ENCODE assay signal across 24 cellular contexts in genomic region chr4:38896940-38897339, GRCh38. TPM values are rescaled to one million over a fixed set of nuclear protein-coding genes. Genes with fewer than 3 reads are reported as not detected.
DNase-seq lines count a peak whose midpoint lies in the region; ATAC-seq and TF ChIP-seq lines count a peak whose summit lies in the region.
"Had no signal": no experiment of that assay in that cellular context is flagged by ENCODE, and none has a peak within 500 bp of the region (broad histone marks: within the 10 kb centered on the region; RNA-seq: fewer than 3 reads in every experiment).

No MANE protein-coding gene starts in this region.

- no peak overlapping the region for H3K4me3 Mint-ChIP-seq in stimulated activated effector memory CD8-positive, alpha-beta T cell treated with anti-CD3 and anti-CD28 coated beads, Interleukin-12 subunit alpha, Interleukin-12 subunit beta, amount 100 ng/mL, for 72 hours
- H3K4me3 Mint-ChIP-seq: CD14-positive monocyte; CD8-positive, alpha-beta memory T cell; IgD-negative memory B cell had no signal

- H3K27me3 ChIP-seq in adipocyte (replicated peaks; ENCODE audit: control insufficient read depth, insufficient read depth, low read length): no peaks in the 10 kb centered on the region
- H3K27me3 ChIP-seq in esophagus muscularis mucosa: no peaks in the 10 kb centered on the region
- H3K27me3 ChIP-seq: BE2C had no signal

- H3K9ac ChIP-seq in adipocyte (ENCODE audit: low read length): no peak overlapping the region
- H3K9ac ChIP-seq: KMS-11 had no signal

- H3K4me1 ChIP-seq in adipocyte (ENCODE audit: control insufficient read depth, insufficient read depth, low read length) (peaks cover 8% of the 10 kb centered on the region), esophagus muscularis mucosa (peaks cover 0 to 29% (median 12%) of the 10 kb centered on the region in 4 donors)
- H3K4me1 ChIP-seq: BE2C had no signal

- TF ChIP-seq CTCF in esophagus muscularis mucosa (IDR thresholded peaks at IDR 0.05): no peak

- ATAC-seq in activated CD4-positive, CD25-positive, alpha-beta regulatory T cell treated with anti-CD3 and anti-CD28 coated beads, Interleukin-2, amount 50 U/mL, for 24 hours: peak; percentile 9 to 30
- peak; percentile 25 for ATAC-seq in stimulated activated naive CD8-positive, alpha-beta T cell treated with anti-CD3 and anti-CD28 coated beads, Interleukin-15, Interleukin-2, amounts not matched to agents 100 U/mL and 50 U/mL, for 24 hours
- no peak for ATAC-seq in stimulated activated effector memory CD8-positive, alpha-beta T cell treated with anti-CD3 and anti-CD28 coated beads, Interleukin-12 subunit alpha, Interleukin-12 subunit beta, amount 100 ng/mL, for 72 hours

- TF ChIP-seq POLR2A in esophagus muscularis mucosa (IDR thresholded peaks at IDR 0.05; ENCODE audit: low read depth): no peak

- no peak overlapping the region for H3K27ac ChIP-seq in esophagus muscularis mucosa (replicated peaks in 1 of 4)
- H3K27ac ChIP-seq in caudate nucleus (ENCODE audit: low read depth, low read length): no peak overlapping the region
- H3K27ac ChIP-seq: KMS-11 had no signal

- no peak for TF ChIP-seq EP300 in esophagus muscularis mucosa (IDR thresholded peaks at IDR 0.05)

- H3K4me3 ChIP-seq in adipocyte (ENCODE audit: low read length) (no peak overlapping the region), esophagus muscularis mucosa (no peak overlapping the region)

- H3K36me3 ChIP-seq in adipocyte (ENCODE audit: control insufficient read depth, insufficient read depth, low read length, severe bottlenecking) (peaks cover 78% of the 10 kb centered on the region), esophagus muscularis mucosa (peaks cover 5 to 53% (median 39%) of the 10 kb centered on the region in 4 donors)
- H3K36me3 ChIP-seq: BE2C had no signal

- intact Hi-C loops in esophagus muscularis mucosa (cut with DNase I): no loop called here

- H3K9me3 ChIP-seq in adipocyte (ENCODE audit: control insufficient read depth, low read length) (no peaks in the 10 kb centered on the region), esophagus muscularis mucosa (no peaks in the 10 kb centered on the region)
- H3K9me3 ChIP-seq: BE2C had no signal

- H3K9me3 Mint-ChIP-seq in stimulated activated effector memory CD8-positive, alpha-beta T cell treated with anti-CD3 and anti-CD28 coated beads, Interleukin-12 subunit alpha, Interleukin-12 subunit beta, amount 100 ng/mL, for 72 hours: no peaks in the 10 kb centered on the region
- H3K9me3 Mint-ChIP-seq: CD8-positive, alpha-beta memory T cell; IgD-negative memory B cell had no signal

- no peak overlapping the region for H3K27ac Mint-ChIP-seq in stimulated activated effector memory CD8-positive, alpha-beta T cell treated with anti-CD3 and anti-CD28 coated beads, Interleukin-12 subunit alpha, Interleukin-12 subunit beta, amount 100 ng/mL, for 72 hours
- H3K27ac Mint-ChIP-seq: CD8-positive, alpha-beta memory T cell; IgD-negative memory B cell had no signal

- WGBS in esophagus muscularis mucosa: 69% methylated on average over 1 of the region's 1 CpG

- H3K36me3 Mint-ChIP-seq in stimulated activated effector memory CD8-positive, alpha-beta T cell treated with anti-CD3 and anti-CD28 coated beads, Interleukin-12 subunit alpha, Interleukin-12 subunit beta, amount 100 ng/mL, for 72 hours: no peaks in the 10 kb centered on the region
- H3K36me3 Mint-ChIP-seq: CD8-positive, alpha-beta memory T cell had no signal

- DNase-seq in activated CD4-positive, CD25-positive, alpha-beta regulatory T cell treated with anti-CD3 and anti-CD28 coated beads, Interleukin-2, amount 50 U/mL, for 72 hours: no peak
- DNase-seq in adipocyte (ENCODE audit: low read depth): peak; percentile 6
- peak; percentile 36 for DNase-seq in iris pigment epithelial cell (ENCODE audit: low read depth)
- DNase-seq in stimulated activated naive CD8-positive, alpha-beta T cell treated with anti-CD3 and anti-CD28 coated beads, Interleukin-15, Interleukin-2, amounts not matched to agents 100 U/mL and 50 U/mL, for 24 hours: no peak
- DNase-seq in esophagus muscularis mucosa (ENCODE audit: extremely low spot score): no peak
- no peak for DNase-seq in stimulated activated effector memory CD8-positive, alpha-beta T cell treated with anti-CD3 and anti-CD28 coated beads, Interleukin-12 subunit alpha, Interleukin-12 subunit beta, amount 100 ng/mL, for 72 hours (ENCODE audit: low spot score in 2 of 2)
- no peak for DNase-seq in caudate nucleus (lab: John Stamatoyannopoulos, UW)
- DNase-seq: BE2C; CD8-positive, alpha-beta memory T cell; DMS 273 treated with DMSO at 0.1 percent for 48 hours; DMS79 treated with DMSO at 0.1 percent for 48 hours; GF-D8; MM.1S; NCI-H1417; NCI-H1694; NCI-H2029 treated with DMSO at 0.1 percent for 48 hours; NCI-H446 treated with DMSO at 0.1 percent for 48 hours; NCI-H526; Right ventricle myocardium superior; RPMI8226 had no signal

- H3K4me1 Mint-ChIP-seq in stimulated activated effector memory CD8-positive, alpha-beta T cell treated with anti-CD3 and anti-CD28 coated beads, Interleukin-12 subunit alpha, Interleukin-12 subunit beta, amount 100 ng/mL, for 72 hours: no peaks in the 10 kb centered on the region
- H3K4me1 Mint-ChIP-seq: CD14-positive monocyte; CD8-positive, alpha-beta memory T cell had no signal

RNA-seq across cellular contexts. Expression of gene FAM114A1, which starts 29.3 kb away (rescaled TPM):
- 100 to 1,000 TPM in 3 of 4 donors, 10 to 100 TPM in 1; 88.6 to 145 (median 110) TPM for total RNA-seq in esophagus muscularis mucosa

RNA-seq across cellular contexts. Expression of gene TLR6, which starts 40.3 kb away (rescaled TPM):
- total RNA-seq in esophagus muscularis mucosa: 1 to 10 TPM; 1.1 to 1.8 (median 1.7) TPM

Comparison
In these comparisons a context has a peak if more than half of its experiments do, and no peak if none do; other contexts are left out.
1. DNase-seq: peak in adipocyte (single experiment) and iris pigment epithelial cell (single experiment); none in activated CD4-positive, CD25-positive, alpha-beta regulatory T cell treated with anti-CD3 and anti-CD28 coated beads, Interleukin-2, amount 50 U/mL, for 72 hours (single experiment), stimulated activated naive CD8-positive, alpha-beta T cell treated with anti-CD3 and anti-CD28 coated beads, Interleukin-15, Interleukin-2, amounts not matched to agents 100 U/mL and 50 U/mL, for 24 hours (single experiment), esophagus muscularis mucosa (single experiment), stimulated activated effector memory CD8-positive, alpha-beta T cell treated with anti-CD3 and anti-CD28 coated beads, Interleukin-12 subunit alpha, Interleukin-12 subunit beta, amount 100 ng/mL, for 72 hours (0 of 2) and caudate nucleus (0 of 61).